17 cellular contexts compared by ENCODE assay signal in genomic region chr7:132603241-132603789, GRCh38. TPM values are rescaled to one million over a fixed set of nuclear protein-coding genes. Genes with fewer than 3 reads are reported as not detected.
DNase-seq lines count a peak whose midpoint lies in the region; ATAC-seq and TF ChIP-seq lines count a peak whose summit lies in the region.
"Had no signal": no experiment of that assay in that cellular context is flagged by ENCODE, and none has a peak within 500 bp of the region (broad histone marks: within the 10 kb centered on the region; RNA-seq: fewer than 3 reads in every experiment).

No MANE protein-coding gene starts in this region.

- H3K23ac ChIP-seq in mesendoderm (ENCODE audit: low read length) = no peak overlapping the region

- H3K4me3 ChIP-seq in WERI-Rb-1 (ENCODE audit: low read depth, low read length) = no peak overlapping the region
- H3K4me3 ChIP-seq in mesendoderm (ENCODE audit: low read length) = no peak overlapping the region
- H3K4me3 ChIP-seq: BLaER1 treated with 17β-estradiol and CSF1 and Interleukin-3, amounts not matched to agents 10 nM and 100 nM had no signal

- no peaks in the 10 kb centered on the region for H3K9me3 ChIP-seq in WERI-Rb-1 (ENCODE audit: severe bottlenecking)
- H3K9me3 ChIP-seq: BLaER1 treated with 17β-estradiol and CSF1 and Interleukin-3, amounts not matched to agents 10 nM and 100 nM had no signal

- no peak overlapping the region for H3K18ac ChIP-seq in mesendoderm (ENCODE audit: low read length)

- no peak overlapping the region for H2AK5ac ChIP-seq in mesendoderm (ENCODE audit: low read length)

- in situ Hi-C loops in G401 (cut with HindIII; ENCODE audit: low sequenced_read_pairs) (no loop called here), GM13976 (cut with MboI; ENCODE audit: low sequenced_read_pairs, unreplicated experiment) (no loop called here)

- no peak overlapping the region for H3K4ac ChIP-seq in mesendoderm (ENCODE audit: low read depth, low read length)

- H2BK120ac ChIP-seq in mesendoderm (ENCODE audit: low read depth, low read length) = no peak overlapping the region

- H3K56ac ChIP-seq in mesendoderm (ENCODE audit: low read length) = no peak overlapping the region

- no peak overlapping the region for H3K4me2 ChIP-seq in mesendoderm (ENCODE audit: low read length)

- no peak overlapping the region for H4K8ac ChIP-seq in mesendoderm (ENCODE audit: low read depth, low read length)

- H3K9ac ChIP-seq in mesendoderm (ENCODE audit: low read length) = no peak overlapping the region
- H3K9ac ChIP-seq: BLaER1 treated with 17β-estradiol and CSF1 and Interleukin-3, amounts not matched to agents 10 nM and 100 nM had no signal

- ATAC-seq in activated CD4-positive, CD25-positive, alpha-beta regulatory T cell treated with anti-CD3 and anti-CD28 coated beads, Interleukin-2, amount 50 U/mL, for 24 hours = no peak
- ATAC-seq: HCT116 had no signal

- WGBS in mesendoderm (ENCODE audit: extremely low coverage, insufficient coverage, low lambda C conversion rate) = no CpG with 5 or more reads among the region's 6 CpGs

- no peak overlapping the region for H4K5ac ChIP-seq in mesendoderm (ENCODE audit: low read length)

- TF ChIP-seq CTCF in WERI-Rb-1 (IDR thresholded peaks at IDR 0.05; ENCODE audit: low read depth, low read length) (peak; percentile 28; the same call in 1 of the 2 replicates), GM13976 (IDR thresholded peaks at IDR 0.05; ENCODE audit: borderline replicate concordance, control extremely low read depth, extremely low read depth, insufficient read depth, missing control alignments) (no peak)

- H2BK5ac ChIP-seq in mesendoderm (ENCODE audit: low read length) = no peak overlapping the region

- H3K27me3 ChIP-seq in WERI-Rb-1 (ENCODE audit: insufficient read depth, low read depth, severe bottlenecking) (no peaks in the 10 kb centered on the region), mesendoderm (ENCODE audit: insufficient read depth, low read length, poor library complexity) (no peaks in the 10 kb centered on the region)
- H3K27me3 ChIP-seq: BLaER1 treated with 17β-estradiol and CSF1 and Interleukin-3, amounts not matched to agents 10 nM and 100 nM had no signal

- no peaks in the 10 kb centered on the region for H3K79me1 ChIP-seq in mesendoderm (ENCODE audit: low read length)

- no peaks in the 10 kb centered on the region for H3K4me1 ChIP-seq in mesendoderm (ENCODE audit: control insufficient read depth, low read depth, low read length)

- no peak overlapping the region for H2BK15ac ChIP-seq in mesendoderm (replicated peaks; ENCODE audit: low read depth)

- DNase-seq in G401 (ENCODE audit: low spot score) (peak; percentile 8), WERI-Rb-1 (peak; percentile 93), mesendoderm (peak; percentile 37), DMS153 treated with DMSO at 0.1 percent for 48 hours (lab: John Stamatoyannopoulos, UW; ENCODE audit: unreplicated experiment) (no peak), GM13976 (ENCODE audit: low spot score) (no peak)
- DNase-seq in stimulated activated CD4-positive, alpha-beta T cell treated with anti-CD3 and anti-CD28 coated beads, Interleukin-1b, Interleukin-23, amount 100 ng/mL, for 48 hours = no peak
- DNase-seq: ACHN; Calu3; CD4-positive, CD25-positive, alpha-beta regulatory T cell; DMS 273 treated with DMSO at 0.1 percent for 48 hours; DMS79; GDM1; IMR-90 had no signal

- H3K36me3 ChIP-seq in WERI-Rb-1 = no peaks in the 10 kb centered on the region
- H3K36me3 ChIP-seq in mesendoderm (ENCODE audit: control insufficient read depth, insufficient read depth, low read length) = no peaks in the 10 kb centered on the region
- H3K36me3 ChIP-seq: BLaER1 treated with 17β-estradiol and CSF1 and Interleukin-3, amounts not matched to agents 10 nM and 100 nM had no signal

- H3K79me2 ChIP-seq in mesendoderm (ENCODE audit: control insufficient read depth, insufficient read depth, low read length) = no peaks in the 10 kb centered on the region

- peak overlapping the region; percentile 62 for H3K27ac ChIP-seq in WERI-Rb-1
- H3K27ac ChIP-seq in mesendoderm (ENCODE audit: low read depth, low read length) = no peak overlapping the region
- H3K27ac ChIP-seq: BLaER1 treated with 17β-estradiol and CSF1 and Interleukin-3, amounts not matched to agents 10 nM and 100 nM; HL-60 had no signal

RNA-seq across cellular contexts. Expression of gene PLXNA4, which starts 27.0 kb away (rescaled TPM):
- under 0.01 TPM in 1 of 2 replicates, not detected in the other for total RNA-seq in G401 (2014; rRNA removed; shearing (Covaris generic))
- polyA plus RNA-seq in mesendoderm (2013, experiment 1 of 2) = 0.24 TPM
- polyA plus RNA-seq in mesendoderm (2013, experiment 2 of 2) = 0.25 TPM
- total RNA-seq: Calu3 had no signal
- polyA plus RNA-seq: CD4-positive, CD25-positive, alpha-beta regulatory T cell had no signal

Comparison
In these comparisons a context has a peak if more than half of its experiments do, and no peak if none do; other contexts are left out.
1. DNase-seq: peak in G401 (single experiment), WERI-Rb-1 (single experiment) and mesendoderm (single experiment); none in stimulated activated CD4-positive, alpha-beta T cell treated with anti-CD3 and anti-CD28 coated beads, Interleukin-1b, Interleukin-23, amount 100 ng/mL, for 48 hours (single experiment), DMS153 treated with DMSO at 0.1 percent for 48 hours (single experiment) and GM13976 (single experiment).